In genomic region chr18:31294199-31294747, GRCh38 we compare ENCODE assay signal across 29 cellular contexts. TPM values are rescaled to one million over a fixed set of nuclear protein-coding genes. Genes with fewer than 3 reads are reported as not detected.
DNase-seq lines count a peak whose midpoint lies in the region; FAIRE-seq and TF ChIP-seq lines count a peak whose summit lies in the region.
"Had no signal": no experiment of that assay in that cellular context is flagged by ENCODE, and none has a peak within 500 bp of the region (broad histone marks: within the 10 kb centered on the region; RNA-seq: fewer than 3 reads in every experiment).

No MANE protein-coding gene starts in this region.

- H2AK5ac ChIP-seq in H1 (ENCODE audit: low read depth, low read length), result no peak overlapping the region

- no peak overlapping the region for H4K8ac ChIP-seq in H1 (ENCODE audit: extremely low read depth, insufficient read depth, low read length)

- no peak overlapping the region for H4K5ac ChIP-seq in H1 (ENCODE audit: insufficient read length, low read depth, low read length)

- H3K9me3 ChIP-seq in Karpas-422 (ENCODE audit: low read length), result peaks cover 9% of the 10 kb centered on the region
- H3K9me3 ChIP-seq in H1 (ENCODE audit: insufficient read depth in 2 of 2, low read depth in 1 of 2, low read length in 1 of 2), result peaks cover 3 to 5% of the 10 kb centered on the region in 2 experiments; a peak in 1 of 4 replicates
- no peaks in the 10 kb centered on the region for H3K9me3 ChIP-seq in A673 (ENCODE audit: low read depth, low read length, poor library complexity, severe bottlenecking)
- H3K9me3 ChIP-seq: A549, Caco-2, SJSA1 had no signal

- H3K9me3 Mint-ChIP-seq in type B pancreatic cell, result peaks cover 15% of the 10 kb centered on the region

- no peak overlapping the region for H2BK20ac ChIP-seq in H1 (ENCODE audit: low read length)

- no peak overlapping the region for H3K4ac ChIP-seq in H1 (replicated peaks; ENCODE audit: insufficient read length, low read depth, low read length)

- H3K4me3 Mint-ChIP-seq in type B pancreatic cell, result peak overlapping the region; percentile 34
- H3K4me3 Mint-ChIP-seq: CD4-positive, alpha-beta memory T cell; H9; HFFc6 had no signal

- DNase-seq in Karpas-422, result no peak
- no peak for DNase-seq in H1 (ENCODE audit: low read depth in 1 of 2, low spot score in 2 of 2)
- peak; percentile 87 for DNase-seq in islet precursor cell
- DNase-seq in type B pancreatic cell (ENCODE audit: extremely low spot score, unreplicated experiment), result no peak
- no peak for DNase-seq in A673 (ENCODE audit: low spot score)
- DNase-seq in glomerular visceral epithelial cell (ENCODE audit: extremely low spot score), result no peak
- no peak for DNase-seq in stimulated activated naive CD4-positive, alpha-beta T cell treated with Interleukin-2 at 50 U/mL for 16 hours (lab: John Stamatoyannopoulos, UW)
- DNase-seq: C1 segment of cervical spinal cord; CD4-positive, alpha-beta memory T cell; DMS 273 treated with DMSO at 0.1 percent for 48 hours; DMS79 treated with DMSO at 0.1 percent for 48 hours; GM23248; H9; HFFc6; MG63; NCI-H2029; NCI-H446; NCI-H524 treated with DMSO at 0.1 percent for 48 hours; NCI-H82; NK-92 treated with Interleukin-12 subunit alpha and Interleukin-12 subunit beta, amount 100 ng/mL, for 24 hours; PC-3; Right ventricle myocardium superior had no signal

- no peak for FAIRE-seq in H1 (lab: Jason Lieb, UNC)
- FAIRE-seq: A549, GM18507, HTR-8/SVneo, K562 had no signal

- TF ChIP-seq CTCF in H1 (IDR thresholded peaks at IDR 0.05; ENCODE audit: control extremely low read depth in 1 of 3, insufficient read depth in 1 of 3, low read depth in 1 of 3, low read length in 3 of 3), result no peak
- no peak for TF ChIP-seq CTCF in type B pancreatic cell (conservative IDR thresholded peaks at IDR 0.05)
- TF ChIP-seq CTCF in A673 (conservative IDR thresholded peaks at IDR 0.05; ENCODE audit: low read depth, low read length), result no peak

- no peaks in the 10 kb centered on the region for H3K79me1 ChIP-seq in H1 (ENCODE audit: low read depth, low read length)

- CTCF ChIA-PET in H1 (lab: Charles Lee; ENCODE audit: partially characterized antibody), result interaction anchor here (1.0 kb wide), 1 partner anchor 324 kb away, joined by 3 read pairs; no protein-coding TSS in a partner anchor
- CTCF ChIA-PET in A673 (lab: Charles Lee), result no interaction called here

- H3K9ac ChIP-seq in Karpas-422 (ENCODE audit: low read length), result no peak overlapping the region
- H3K9ac ChIP-seq in H1 (replicated peaks in 1 of 4; ENCODE audit: extremely low read depth in 1 of 4, low read depth in 3 of 4, low read length in 3 of 4), result no peak overlapping the region
- H3K9ac ChIP-seq: GM23248 had no signal

- no peak overlapping the region for H2BK15ac ChIP-seq in H1 (ENCODE audit: low read length)

- H3K14ac ChIP-seq in H1 (ENCODE audit: insufficient read length), result no peak overlapping the region

- no peaks in the 10 kb centered on the region for H3K79me2 ChIP-seq in Karpas-422 (ENCODE audit: low read length)
- H3K79me2 ChIP-seq in H1 (ENCODE audit: control insufficient read depth in 1 of 2, insufficient read depth in 2 of 2, low read length in 2 of 2), result no peaks in the 10 kb centered on the region

- H3K4me3 ChIP-seq in Karpas-422 (ENCODE audit: low read length) (no peak overlapping the region), H1 (ENCODE audit: extremely low read depth in 1 of 4, insufficient read depth in 2 of 4, low read depth in 3 of 4, low read length in 4 of 4) (no peak overlapping the region), A673 (ENCODE audit: low read depth, low read length, poor library complexity, severe bottlenecking) (no peak overlapping the region)
- H3K4me3 ChIP-seq: A549, GM23248, K562, MG63, SJSA1 had no signal

- BruUV-seq in A673 (replicated peaks; lab: Mats Ljungman, UMichigan), result no TSS peak

- 0 out of 2 replicates have a peak overlapping the region, but pooled peaks have one; percentile 50 for H2BK12ac ChIP-seq in H1 (ENCODE audit: low read depth, low read length)

- H3K4me2 ChIP-seq in Karpas-422 (ENCODE audit: low read depth, low read length, poor library complexity, severe bottlenecking) (peak overlapping the region; percentile 30), H1 (ENCODE audit: insufficient read depth in 1 of 2, low read depth in 2 of 2, low read length in 2 of 2) (no peak overlapping the region)
- H3K4me2 ChIP-seq: A549 had no signal

- TF ChIP-seq POLR2A in H1 (IDR thresholded peaks at IDR 0.05; ENCODE audit: control extremely low read depth in 1 of 2, low read depth in 2 of 2, low read length in 2 of 2), result no peak

- peaks cover 5% of the 10 kb centered on the region for H3K4me1 Mint-ChIP-seq in type B pancreatic cell (ENCODE audit: unreplicated experiment)
- H3K4me1 Mint-ChIP-seq: CD4-positive, alpha-beta memory T cell had no signal

- 87% methylated on average over 5 of the region's 5 CpGs; no CpG with 5 or more reads in 1 of the 2 experiments for WGBS in H1 (ENCODE audit: extremely low coverage in 1 of 2, insufficient coverage in 1 of 2, insufficient read length in 1 of 2, insufficient replicate concordance in 2 of 2, low coverage in 1 of 2, low lambda C conversion rate in 2 of 2, missing lambda C conversion rate in 1 of 2), 2 experiments

- peaks cover 19% of the 10 kb centered on the region for H3K36me3 ChIP-seq in Karpas-422 (ENCODE audit: insufficient read depth, low read length)
- H3K36me3 ChIP-seq in H1 (ENCODE audit: control insufficient read depth in 2 of 4, insufficient read depth in 4 of 4, low read length in 3 of 4), result no peaks in the 10 kb centered on the region
- H3K36me3 ChIP-seq in A673 (ENCODE audit: insufficient read depth, low read length, poor library complexity, severe bottlenecking), result no peaks in the 10 kb centered on the region
- H3K36me3 ChIP-seq: MG63, SJSA1 had no signal

- no peak for TF ChIP-seq RAD21 in H1 (IDR thresholded peaks at IDR 0.05 in 1 of 2, conservative IDR thresholded peaks at IDR 0.05 in 1 of 2; ENCODE audit: low read depth in 2 of 2, low read length in 2 of 2)

- H4K91ac ChIP-seq in H1 (replicated peaks; ENCODE audit: insufficient read length, low read length), result no peak overlapping the region

- no peak overlapping the region for H2BK120ac ChIP-seq in H1 (replicated peaks; ENCODE audit: low read depth, low read length)

- peak overlapping the region; percentile 71 for H3K27ac Mint-ChIP-seq in type B pancreatic cell
- H3K27ac Mint-ChIP-seq: CD4-positive, alpha-beta memory T cell; HFFc6 had no signal

- no peaks in the 10 kb centered on the region for H3K9me2 ChIP-seq in Karpas-422 (replicated peaks; ENCODE audit: insufficient read depth, low read length)

- no peaks in the 10 kb centered on the region for H3K36me3 Mint-ChIP-seq in type B pancreatic cell
- H3K36me3 Mint-ChIP-seq: CD4-positive, alpha-beta memory T cell had no signal

- POLR2A ChIA-PET in H1 (lab: Charles Lee; ENCODE audit: partially characterized antibody) (no interaction called here), A673 (lab: Charles Lee; ENCODE audit: low non-redundant PET) (no interaction called here)

- H4K20me1 ChIP-seq in Karpas-422 (ENCODE audit: insufficient read depth, low read depth, low read length), result no peaks in the 10 kb centered on the region
- H4K20me1 ChIP-seq in H1 (replicated peaks in 1 of 2; ENCODE audit: control insufficient read depth in 1 of 2, insufficient read depth in 2 of 2, low read length in 2 of 2), result no peaks in the 10 kb centered on the region

- H2BK5ac ChIP-seq in H1 (ENCODE audit: low read depth, low read length), result no peak overlapping the region

- no peak for TF ChIP-seq EP300 in H1 (IDR thresholded peaks at IDR 0.05; ENCODE audit: borderline replicate concordance in 1 of 2, low read depth in 2 of 2, low read length in 2 of 2)

- peak overlapping the region; percentile 70; the same call in 1 of the 2 replicates for H2AFZ ChIP-seq in Karpas-422 (ENCODE audit: low read length)
- H2AFZ ChIP-seq in H1 (ENCODE audit: low read length), result no peak overlapping the region
- H2AFZ ChIP-seq: GM23248 had no signal

- no peaks in the 10 kb centered on the region; the same call in 1 of the 2 replicates for H3K23me2 ChIP-seq in H1 (ENCODE audit: low read depth, low read length)

- H3K27ac ChIP-seq in Karpas-422 (ENCODE audit: low read length) (no peak overlapping the region), H1 (ENCODE audit: low read depth, low read length) (no peak overlapping the region), A673 (ENCODE audit: low read depth, low read length, poor library complexity, severe bottlenecking) (no peak overlapping the region)
- H3K27ac ChIP-seq: A549, GM23248, SJSA1 had no signal

- no peaks in the 10 kb centered on the region for H3K27me3 Mint-ChIP-seq in type B pancreatic cell

- intact Hi-C loops in A673 (cut with micrococcal nuclease; ENCODE audit: unreplicated experiment), result no loop called here

- H3K23ac ChIP-seq in H1 (ENCODE audit: insufficient read length), result no peak overlapping the region

- no peaks in the 10 kb centered on the region for H3K27me3 ChIP-seq in Karpas-422 (ENCODE audit: low read length)
- no peaks in the 10 kb centered on the region for H3K27me3 ChIP-seq in H1 (replicated peaks in 1 of 4; ENCODE audit: control insufficient read depth in 3 of 4, extremely low read depth in 1 of 4, insufficient read depth in 3 of 4, low read length in 3 of 4)
- H3K27me3 ChIP-seq in A673 (replicated peaks; ENCODE audit: insufficient read depth, low read depth, low read length, poor library complexity), result no peaks in the 10 kb centered on the region
- H3K27me3 ChIP-seq: MG63, SJSA1 had no signal

- H3K18ac ChIP-seq in H1 (ENCODE audit: extremely low read depth, low read length), result no peak overlapping the region; the same call in 1 of the 2 replicates

- peaks cover 23% of the 10 kb centered on the region for H3K4me1 ChIP-seq in Karpas-422 (ENCODE audit: low read length)
- H3K4me1 ChIP-seq in H1 (replicated peaks in 1 of 4; ENCODE audit: control insufficient read depth in 3 of 4, insufficient read depth in 4 of 4, low read length in 3 of 4), result no peaks in the 10 kb centered on the region
- H3K4me1 ChIP-seq in A673 (ENCODE audit: insufficient read depth, low read length, poor library complexity, severe bottlenecking), result no peaks in the 10 kb centered on the region
- H3K4me1 ChIP-seq: A549, Caco-2, SJSA1 had no signal

- no peak overlapping the region for H3K56ac ChIP-seq in H1 (replicated peaks; ENCODE audit: insufficient read length, low read depth, low read length)

RNA-seq across cellular contexts. Expression of gene DSG1, which starts 23.7 kb away (rescaled TPM):
- total RNA-seq in Karpas-422 (2014; rRNA removed; shearing (Covaris generic); ENCODE audit: low replicate concordance), result 16.2 and 20.7 TPM in 2 replicates
- 0.06 TPM in 1 of 2 replicates, not detected in the other for total RNA-seq in H1 (2021; fragmentation: NEBNext Ultra II Directional; extraction: Animal tissue kit (Norgen Biotek cat#: 25700))
- 0.06 TPM in 2 replicates for polyA plus RNA-seq in H1 (2011; rRNA removed)
- polyA plus RNA-seq in H1 (2011; cell fraction: cytosol; rRNA removed), result not detected
- polyA plus RNA-seq in H1 (2011; cell fraction: nucleus; rRNA removed), result not detected
- 0.05 TPM in 1 of 4 replicates, not detected in the others for polyA plus RNA-seq in H1 (2012, experiment 1 of 2)
- not detected for polyA plus RNA-seq in H1 (2012, experiment 2 of 2)
- 0.02 TPM for polyA plus RNA-seq in H1 (2013, experiment 1 of 2)
- under 0.01 TPM for polyA plus RNA-seq in H1 (2013, experiment 2 of 2)
- polyA minus RNA-seq in H1 (2011; rRNA and poly(A)+ RNA removed), result 0.03 TPM in 1 of 2 replicates, not detected in the other
- not detected for polyA minus RNA-seq in H1 (2011; cell fraction: cytosol; rRNA and poly(A)+ RNA removed)
- polyA minus RNA-seq in H1 (2011; cell fraction: nucleus; rRNA and poly(A)+ RNA removed), result not detected
- 4.8 and 40.8 TPM in 2 replicates for total RNA-seq in type B pancreatic cell (ENCODE audit: low replicate concordance)
- not detected in 2 replicates for total RNA-seq in A673 (2021)
- total RNA-seq: Caco-2; CD4-positive, alpha-beta memory T cell; GM23248; H9; HFFc6; LHCN-M2; PC-3; SJSA1 had no signal
- polyA plus RNA-seq: A549; CD4-positive, alpha-beta memory T cell; GM23248 had no signal
